22 cellular contexts compared by ENCODE assay signal in the genomic region with DNA sequence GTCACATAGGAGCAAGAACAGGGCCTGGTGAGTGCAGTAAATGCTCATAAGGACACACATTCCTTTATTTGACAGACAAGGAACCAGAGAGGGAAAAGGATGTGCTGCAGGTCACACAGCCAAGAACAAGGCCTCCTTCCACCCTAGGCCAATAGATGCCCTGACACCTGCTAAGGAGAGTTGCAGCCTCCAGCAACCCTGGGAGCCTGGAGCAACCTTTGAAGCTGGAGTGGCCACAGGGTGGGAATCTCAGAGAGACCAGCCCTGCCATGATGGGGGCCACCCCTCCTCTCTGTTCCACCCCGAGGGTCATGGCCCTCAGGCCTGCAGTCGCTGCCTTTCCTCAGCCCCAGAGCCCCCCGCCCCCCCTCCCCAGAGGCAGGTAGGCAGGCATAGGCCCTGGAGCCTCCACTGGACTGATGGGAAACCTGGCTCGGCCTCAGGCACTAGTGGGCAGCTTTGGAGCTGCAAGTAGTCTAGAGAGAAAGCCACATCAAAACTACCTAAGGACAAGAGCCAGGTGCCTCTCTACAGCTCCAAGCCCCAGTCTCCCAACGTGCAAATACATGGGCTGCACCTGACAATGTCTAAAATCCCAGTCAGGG.
"Had no signal": no experiment of that assay in that cellular context is flagged by ENCODE, and none has a peak within 500 bp of the region (broad histone marks: within the 10 kb centered on the region; RNA-seq: fewer than 3 reads in every experiment).

No MANE protein-coding gene starts in this region.

- H3K4me3 ChIP-seq: colonic mucosa, gastroesophageal sphincter, heart left ventricle, hepatocyte, lung, pancreas, right lobe of liver, upper lobe of left lung had no signal

- H2AFZ ChIP-seq: hepatocyte had no signal

- FAIRE-seq: pancreas, small intestine, urothelium cell line had no signal

- H3K27me3 Mint-ChIP-seq: central memory CD8-positive, alpha-beta T cell; dendritic cell treated with granulocyte-macrophage colony-stimulating factor and Interleukin-4, amounts not matched to agents 40 ng/mL and 50 ng/mL, for 4 days had no signal

- H3K4me2 ChIP-seq: hepatocyte had no signal

- H3K27ac Mint-ChIP-seq: dendritic cell treated with granulocyte-macrophage colony-stimulating factor and Interleukin-4, amounts not matched to agents 40 ng/mL and 50 ng/mL, for 4 days; memory B cell; natural killer cell; stimulated activated naive B cell treated with anti-CD40 and anti-IgM and Interleukin-4, amounts not matched to agents 10 μg/mL and 1 μg/mL and 100 μg/mL, for 72 hours; stimulated activated naive CD8-positive, alpha-beta T cell treated with anti-CD3 and anti-CD28 coated beads, Interleukin-15, Interleukin-2, amounts not matched to agents 100 ng/mL and 50 ng/mL, for 24 hours had no signal

- H3K79me2 ChIP-seq: hepatocyte had no signal

- H3K4me3 Mint-ChIP-seq: central memory CD8-positive, alpha-beta T cell; dendritic cell treated with granulocyte-macrophage colony-stimulating factor and Interleukin-4, amounts not matched to agents 40 ng/mL and 50 ng/mL, for 4 days; memory B cell; natural killer cell; stimulated activated naive B cell treated with anti-CD40 and anti-IgM and Interleukin-4, amounts not matched to agents 10 μg/mL and 1 μg/mL and 100 μg/mL, for 72 hours; stimulated activated naive CD8-positive, alpha-beta T cell treated with anti-CD3 and anti-CD28 coated beads, Interleukin-15, Interleukin-2, amounts not matched to agents 100 ng/mL and 50 ng/mL, for 24 hours had no signal

- DNase-seq: colonic mucosa; effector memory CD4-positive, alpha-beta T cell; foreskin fibroblast; heart left ventricle; left colon; natural killer cell; occipital lobe; pancreas; right lobe of liver; small intestine; stimulated activated CD4-positive, alpha-beta T cell treated with anti-CD3 and anti-CD28 coated beads, Interleukin-15, amount 100 ng/mL, for 24 hours; stimulated activated CD4-positive, alpha-beta T cell treated with anti-CD3 and anti-CD28 coated beads, Interleukin-2, amount 100 ng/mL, for 48 hours; stimulated activated naive B cell treated with anti-CD40 and anti-IgM and Interleukin-4, amounts not matched to agents 10 μg/mL and 1 μg/mL and 100 μg/mL, for 72 hours had no signal

- H3K36me3 Mint-ChIP-seq: memory B cell, natural killer cell had no signal

- H3K36me3 ChIP-seq: colonic mucosa, gastroesophageal sphincter, pancreas, right lobe of liver, upper lobe of left lung had no signal

- H3K9me3 ChIP-seq: colonic mucosa, gastroesophageal sphincter, heart left ventricle, pancreas, right lobe of liver, upper lobe of left lung had no signal

- H3K27ac ChIP-seq: colonic mucosa, gastroesophageal sphincter, heart left ventricle, hepatocyte, pancreas, right lobe of liver, upper lobe of left lung had no signal

- H3K4me1 ChIP-seq: colonic mucosa, gastroesophageal sphincter, pancreas, right lobe of liver had no signal

- H3K9me3 Mint-ChIP-seq: central memory CD8-positive, alpha-beta T cell; dendritic cell treated with granulocyte-macrophage colony-stimulating factor and Interleukin-4, amounts not matched to agents 40 ng/mL and 50 ng/mL, for 4 days; memory B cell; natural killer cell; stimulated activated naive B cell treated with anti-CD40 and anti-IgM and Interleukin-4, amounts not matched to agents 10 μg/mL and 1 μg/mL and 100 μg/mL, for 72 hours; stimulated activated naive CD8-positive, alpha-beta T cell treated with anti-CD3 and anti-CD28 coated beads, Interleukin-15, Interleukin-2, amounts not matched to agents 100 ng/mL and 50 ng/mL, for 24 hours had no signal

- H3K27me3 ChIP-seq: colonic mucosa, heart left ventricle, hepatocyte, pancreas, right lobe of liver, upper lobe of left lung had no signal

- H3K4me1 Mint-ChIP-seq: central memory CD8-positive, alpha-beta T cell; memory B cell; stimulated activated naive B cell treated with anti-CD40 and anti-IgM and Interleukin-4, amounts not matched to agents 10 μg/mL and 1 μg/mL and 100 μg/mL, for 72 hours had no signal
